Comparison of ENCODE assay signal across 21 cellular contexts in the genomic region with DNA sequence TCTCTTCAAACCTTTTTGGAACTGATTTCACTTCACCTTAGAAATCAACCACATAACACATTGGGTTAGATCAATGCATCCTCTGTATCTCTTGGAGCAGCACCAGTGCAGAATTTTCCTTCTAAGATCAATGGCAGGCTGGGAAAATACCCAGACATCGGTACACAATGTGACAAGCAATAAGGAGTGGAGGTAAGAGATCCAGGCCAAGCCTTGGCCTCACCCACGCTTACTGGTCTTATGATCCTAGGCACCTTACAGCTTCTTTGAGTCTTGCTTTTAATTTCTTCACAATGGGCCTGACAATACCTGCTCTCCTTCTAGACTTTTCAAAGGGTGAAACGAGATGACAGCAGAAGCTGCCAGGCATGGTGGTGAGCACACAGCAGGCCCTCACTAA.
A peak's percentile ranks its signal among the peaks of the same experiment; 100 is the strongest.
DNase-seq lines count a peak whose midpoint lies in the region; ATAC-seq and TF ChIP-seq lines count a peak whose summit lies in the region.
"Had no signal": no experiment of that assay in that cellular context is flagged by ENCODE, and none has a peak within 500 bp of the region (broad histone marks: within the 10 kb centered on the region; RNA-seq: fewer than 3 reads in every experiment).

No MANE protein-coding gene starts in this region.

- TF ChIP-seq POLR2A in esophagus muscularis mucosa (IDR thresholded peaks at IDR 0.05; ENCODE audit: low read depth), result no peak

- intact Hi-C loops in CD8-positive, alpha-beta T cell (cut with DNase I, micrococcal nuclease), result no loop called here
- intact Hi-C loops in ascending aorta (cut with DNase I), result no loop called here
- intact Hi-C loops in esophagus muscularis mucosa (cut with DNase I), result no loop called here
- intact Hi-C loops in head of caudate nucleus (cut with DNase I), result no loop called here

- peaks cover 17% of the 10 kb centered on the region for H3K4me1 Mint-ChIP-seq in CD8-positive, alpha-beta T cell (ENCODE audit: low read depth)
- peaks cover 22% of the 10 kb centered on the region for H3K4me1 Mint-ChIP-seq in neural progenitor cell

- no peaks in the 10 kb centered on the region for H3K9me3 ChIP-seq in CD8-positive, alpha-beta T cell (ENCODE audit: low read length)
- H3K9me3 ChIP-seq in ascending aorta (no peaks in the 10 kb centered on the region), esophagus muscularis mucosa (no peaks in the 10 kb centered on the region), neural progenitor cell (ENCODE audit: low read depth) (no peaks in the 10 kb centered on the region)
- H3K9me3 ChIP-seq: BE2C, HAP-1 had no signal

- H3K9me3 Mint-ChIP-seq in CD8-positive, alpha-beta T cell, result no peaks in the 10 kb centered on the region
- H3K9me3 Mint-ChIP-seq in neural progenitor cell, result no peaks in the 10 kb centered on the region

- H3K4me1 ChIP-seq in CD8-positive, alpha-beta T cell (ENCODE audit: insufficient read depth, low read length), result peaks cover 1% of the 10 kb centered on the region
- H3K4me1 ChIP-seq in ascending aorta (peaks cover 3 to 21% of the 10 kb centered on the region in 2 donors), esophagus muscularis mucosa (peaks cover 5 to 27% (median 10%) of the 10 kb centered on the region in 4 donors), neural progenitor cell (peaks cover 15% of the 10 kb centered on the region)
- H3K4me1 ChIP-seq: BE2C, HAP-1 had no signal

- no peaks in the 10 kb centered on the region for H3K27me3 Mint-ChIP-seq in CD8-positive, alpha-beta T cell (ENCODE audit: low read depth)
- peaks cover 2% of the 10 kb centered on the region for H3K27me3 Mint-ChIP-seq in neural progenitor cell (ENCODE audit: insufficient read depth, low read depth)

- H3K4me3 ChIP-seq in CD8-positive, alpha-beta T cell (ENCODE audit: low read depth, low read length), result no peak overlapping the region
- H3K4me3 ChIP-seq in ascending aorta (no peak overlapping the region), esophagus muscularis mucosa (no peak overlapping the region), neural progenitor cell (no peak overlapping the region)
- H3K4me3 ChIP-seq: HAP-1 had no signal

- peak overlapping the region; percentile 17 for H2AFZ ChIP-seq in neural progenitor cell (replicated peaks)

- H3K36me3 Mint-ChIP-seq in CD8-positive, alpha-beta T cell, result no peaks in the 10 kb centered on the region
- H3K36me3 Mint-ChIP-seq in neural progenitor cell, result no peaks in the 10 kb centered on the region

- 76% methylated on average over 3 of the region's 3 CpGs for WGBS in esophagus muscularis mucosa

- no peak overlapping the region for H3K9ac ChIP-seq in neural progenitor cell
- H3K9ac ChIP-seq: KMS-11 had no signal

- TF ChIP-seq CTCF in CD8-positive, alpha-beta T cell (IDR thresholded peaks at IDR 0.05), result no peak
- TF ChIP-seq CTCF in ascending aorta (IDR thresholded peaks at IDR 0.05) (no peak), esophagus muscularis mucosa (IDR thresholded peaks at IDR 0.05) (no peak), neural progenitor cell (IDR thresholded peaks at IDR 0.05) (no peak)

- H3K36me3 ChIP-seq in CD8-positive, alpha-beta T cell (ENCODE audit: insufficient read depth, low read length), result no peaks in the 10 kb centered on the region
- H3K36me3 ChIP-seq in ascending aorta, result no peaks in the 10 kb centered on the region
- no peaks in the 10 kb centered on the region for H3K36me3 ChIP-seq in esophagus muscularis mucosa
- H3K36me3 ChIP-seq in neural progenitor cell, result no peaks in the 10 kb centered on the region
- H3K36me3 ChIP-seq: BE2C, HAP-1 had no signal

- no peak for TF ChIP-seq EP300 in esophagus muscularis mucosa (IDR thresholded peaks at IDR 0.05)

- H3K4me3 Mint-ChIP-seq in CD8-positive, alpha-beta T cell, result no peak overlapping the region
- no peak overlapping the region for H3K4me3 Mint-ChIP-seq in neural progenitor cell

- no peaks in the 10 kb centered on the region for H3F3A ChIP-seq in neural progenitor cell (ENCODE audit: low read depth)

- H3K27me3 ChIP-seq in CD8-positive, alpha-beta T cell (ENCODE audit: insufficient read depth, low read length), result no peaks in the 10 kb centered on the region
- H3K27me3 ChIP-seq in ascending aorta (no peaks in the 10 kb centered on the region), esophagus muscularis mucosa (no peaks in the 10 kb centered on the region), neural progenitor cell (no peaks in the 10 kb centered on the region)
- H3K27me3 ChIP-seq: BE2C had no signal

- no peak for DNase-seq in CD8-positive, alpha-beta T cell
- DNase-seq in ascending aorta (ENCODE audit: low spot score in 2 of 2) (no peak), esophagus muscularis mucosa (ENCODE audit: extremely low spot score) (peak; percentile 74), neural progenitor cell (ENCODE audit: low spot score) (no peak), head of caudate nucleus (no peak)
- no peak for DNase-seq in stimulated activated CD4-positive, alpha-beta T cell treated with anti-CD3 and anti-CD28 coated beads, Interleukin-2, amount 100 ng/mL, for 48 hours
- DNase-seq: BE2C, COR-L47, DMS 273 treated with DMSO at 0.1 percent for 48 hours, DMS79 treated with DMSO at 0.1 percent for 48 hours, MV-4-11, NCI-H1105 treated with DMSO at 0.1 percent for 48 hours, NCI-H2029 treated with DMSO at 0.1 percent for 48 hours, NCI-H345, NCI-H524, NCI-H774 had no signal

- no peaks in the 10 kb centered on the region for H4K20me1 ChIP-seq in neural progenitor cell (ENCODE audit: low read depth)

- CTCF ChIA-PET in CD8-positive, alpha-beta T cell (lab: Charles Lee), result no interaction called here

- ATAC-seq in CD8-positive, alpha-beta T cell, result no peak
- no peak for ATAC-seq in HG03469 (IDR thresholded peaks at IDR 0.05; ENCODE audit: unreplicated experiment)
- ATAC-seq in GM18870 (IDR thresholded peaks at IDR 0.05; ENCODE audit: unreplicated experiment), result no peak
- ATAC-seq: Panc1 had no signal

- peak overlapping the region; percentile 11 for H3K27ac Mint-ChIP-seq in CD8-positive, alpha-beta T cell
- H3K27ac Mint-ChIP-seq in neural progenitor cell, result no peak overlapping the region

- POLR2A ChIA-PET in CD8-positive, alpha-beta T cell (lab: Charles Lee), result no interaction called here

- H3K79me2 ChIP-seq in neural progenitor cell (ENCODE audit: low read depth), result no peaks in the 10 kb centered on the region

- H3K27ac ChIP-seq in CD8-positive, alpha-beta T cell (ENCODE audit: low read depth, low read length), result no peak overlapping the region
- H3K27ac ChIP-seq in ascending aorta (peak overlapping the region; percentile 35 to 51), esophagus muscularis mucosa (replicated peaks in 1 of 4) (no peak overlapping the region), neural progenitor cell (no peak overlapping the region)
- H3K27ac ChIP-seq: KMS-11 had no signal

- H3K4me2 ChIP-seq in neural progenitor cell, result no peak overlapping the region
- H3K4me2 ChIP-seq: KMS-11 had no signal

Comparison
In these comparisons a context has a peak if more than half of its experiments do, and no peak if none do; other contexts are left out.
1. H3K27ac ChIP-seq: peak in ascending aorta (2 of 2); none in CD8-positive, alpha-beta T cell (single experiment), esophagus muscularis mucosa (0 of 4) and neural progenitor cell (single experiment).